ENCODE assay signal across 30 cellular contexts in the genomic region with DNA sequence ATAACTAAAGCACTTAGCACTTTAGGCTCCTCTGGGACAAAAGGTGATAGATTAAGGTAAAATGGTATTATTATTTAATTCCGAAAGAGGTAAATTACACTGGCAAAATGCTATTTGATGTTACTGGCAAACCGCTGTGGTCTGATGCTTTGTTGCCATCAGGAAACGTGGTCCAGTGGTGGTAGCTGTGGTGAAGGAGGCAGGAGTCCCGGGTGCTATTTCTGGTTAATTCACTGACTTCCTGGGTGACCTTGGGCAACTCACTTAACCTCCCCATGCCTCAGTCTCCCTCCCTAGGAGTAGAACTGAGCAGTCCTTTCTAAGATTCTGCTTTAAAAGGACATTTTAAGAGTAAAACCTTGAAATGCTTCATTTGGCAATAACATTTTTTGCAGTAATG.
"Had no signal": no experiment of that assay in that cellular context is flagged by ENCODE, and none has a peak within 500 bp of the region (broad histone marks: within the 10 kb centered on the region; RNA-seq: fewer than 3 reads in every experiment).

No MANE protein-coding gene starts in this region.

- H3K27me3 ChIP-seq: SJCRH30 had no signal

- H3K4me1 ChIP-seq: SJCRH30 had no signal

- H3K4me3 ChIP-seq: PC-9, SJCRH30, SK-N-MC had no signal

- H3K36me3 ChIP-seq: SJCRH30 had no signal

- H3K9ac ChIP-seq: KMS-11 had no signal

- H3K27ac ChIP-seq: KMS-11, PC-9, RWPE1, SJCRH30, SK-N-MC had no signal

- ATAC-seq: Panc1, Right ventricle myocardium inferior, SK-N-SH treated with all-trans-retinoic acid at 6 μM for 48 hours, T-cell had no signal

- DNase-seq: Karpas-422, MM.1S, MV-4-11, NCI-H1092, NCI-H1105, NCI-H1417 treated with DMSO at 0.1 percent for 48 hours, NCI-H1436 treated with DMSO at 0.1 percent for 48 hours, NCI-H1694 treated with DMSO at 0.1 percent for 48 hours, NCI-H187 treated with DMSO at 0.1 percent for 48 hours, NCI-H2029, NCI-H2081 treated with DMSO at 0.1 percent for 48 hours, NCI-H2107, NCI-H2171, NCI-H226, NCI-H446 treated with DMSO at 0.1 percent for 48 hours, NCI-H510A, NCI-H526 treated with DMSO at 0.1 percent for 48 hours, NCI-H748 treated with DMSO at 0.1 percent for 48 hours, NCI-H82, PC-9, SHP77, SIG-M5, SJCRH30, T-cell had no signal

- H3K9me3 ChIP-seq: SJCRH30 had no signal

- H3K4me2 ChIP-seq: KMS-11, PC-9 had no signal
